In the genomic region with DNA sequence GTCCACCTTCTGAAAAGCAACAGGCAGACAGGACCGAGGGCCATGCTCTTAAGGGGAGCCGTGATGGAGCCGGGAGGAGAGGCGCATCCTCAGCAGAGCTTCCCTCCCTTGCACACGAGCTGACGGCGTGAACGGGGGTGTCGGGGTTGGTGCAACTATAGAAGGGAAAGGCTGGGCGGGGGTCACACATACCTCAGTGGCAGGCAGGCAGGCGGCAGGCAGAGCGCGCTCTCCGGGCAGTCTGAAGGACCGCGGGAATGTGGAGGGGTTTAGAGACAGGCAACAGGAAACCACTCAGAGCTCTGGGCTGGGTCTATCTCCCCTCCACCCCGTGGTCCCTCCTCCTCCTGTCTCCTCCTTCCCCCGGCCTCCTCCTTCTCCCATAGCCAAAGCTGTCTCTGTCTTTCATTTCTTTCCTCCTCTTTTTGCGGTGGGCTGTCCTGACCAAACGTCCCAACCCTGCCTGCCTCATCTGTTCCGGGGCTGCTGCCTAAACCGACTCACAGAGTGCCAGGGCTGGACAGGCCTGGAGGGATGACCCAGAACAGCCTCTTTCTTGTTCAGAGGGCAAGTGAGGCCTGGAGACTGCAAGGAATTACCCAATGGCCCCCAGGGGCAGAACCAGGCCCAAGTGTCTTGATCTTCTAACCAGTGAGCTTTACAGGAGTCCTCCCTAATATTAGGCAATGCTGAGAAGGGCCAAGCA, we compare ENCODE assay signal across 8 cellular contexts. TPM values are rescaled to one million over a fixed set of nuclear protein-coding genes. Genes with fewer than 3 reads are reported as not detected.
DNase-seq lines count a peak whose midpoint lies in the region; ATAC-seq and TF ChIP-seq lines count a peak whose summit lies in the region.

A gene with protein sequence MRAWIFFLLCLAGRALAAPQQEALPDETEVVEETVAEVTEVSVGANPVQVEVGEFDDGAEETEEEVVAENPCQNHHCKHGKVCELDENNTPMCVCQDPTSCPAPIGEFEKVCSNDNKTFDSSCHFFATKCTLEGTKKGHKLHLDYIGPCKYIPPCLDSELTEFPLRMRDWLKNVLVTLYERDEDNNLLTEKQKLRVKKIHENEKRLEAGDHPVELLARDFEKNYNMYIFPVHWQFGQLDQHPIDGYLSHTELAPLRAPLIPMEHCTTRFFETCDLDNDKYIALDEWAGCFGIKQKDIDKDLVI (minus strand): TSS at position 243 of the 706 bp plus-strand sequence. CDS start 10,727 bp downstream, outside the sequence.

- H3K4me3 Mint-ChIP-seq in CD8-positive, alpha-beta T cell: peak within 1 kb of the TSS; percentile 32
- H3K4me3 Mint-ChIP-seq in activated CD8-positive, alpha-beta T cell treated with anti-CD3 and anti-CD28 coated beads for 36 hours: peak within 1 kb of the TSS; percentile 14
- H3K4me3 Mint-ChIP-seq in natural killer cell treated with Interleukin-12 subunit alpha and Interleukin-12 subunit beta and Interleukin-15 and Interleukin-18, amount 100 ng/mL, for 72 hours: peak within 1 kb of the TSS; percentile 63

- no peaks in the 10 kb centered on the region for H3K36me3 Mint-ChIP-seq in CD8-positive, alpha-beta T cell
- no peaks in the 10 kb centered on the region for H3K36me3 Mint-ChIP-seq in activated CD8-positive, alpha-beta T cell treated with anti-CD3 and anti-CD28 coated beads for 36 hours (ENCODE audit: low read depth)
- no peaks in the 10 kb centered on the region for H3K36me3 Mint-ChIP-seq in natural killer cell treated with Interleukin-12 subunit alpha and Interleukin-12 subunit beta and Interleukin-15 and Interleukin-18, amount 100 ng/mL, for 72 hours

- H3K27ac ChIP-seq in CD8-positive, alpha-beta T cell (ENCODE audit: low read depth, low read length): no peak within 1 kb of the TSS

- H3K36me3 ChIP-seq in CD8-positive, alpha-beta T cell (ENCODE audit: insufficient read depth, low read length): no peaks in the 10 kb centered on the region

- H3K27ac Mint-ChIP-seq in CD8-positive, alpha-beta T cell: no peak within 1 kb of the TSS
- H3K27ac Mint-ChIP-seq in activated CD8-positive, alpha-beta T cell treated with anti-CD3 and anti-CD28 coated beads for 36 hours: no peak within 1 kb of the TSS
- peak within 1 kb of the TSS in 1 of 2 donors; percentile 31 for H3K27ac Mint-ChIP-seq in natural killer cell treated with Interleukin-12 subunit alpha and Interleukin-12 subunit beta and Interleukin-15 and Interleukin-18, amount 100 ng/mL, for 72 hours

- intact Hi-C loops in CD8-positive, alpha-beta T cell (cut with DNase I, micrococcal nuclease): no loop called here
- intact Hi-C loops in activated CD8-positive, alpha-beta T cell treated with anti-CD3 and anti-CD28 coated beads for 36 hours (cut with micrococcal nuclease): no loop called here

- no peak for ATAC-seq in CD8-positive, alpha-beta T cell
- peak; percentile 92 for ATAC-seq in GM19463 (IDR thresholded peaks at IDR 0.05; ENCODE audit: unreplicated experiment)
- ATAC-seq in activated CD8-positive, alpha-beta T cell treated with anti-CD3 and anti-CD28 coated beads for 36 hours: peak; percentile 68
- ATAC-seq in natural killer cell treated with Interleukin-12 subunit alpha and Interleukin-12 subunit beta and Interleukin-15 and Interleukin-18, amount 100 ng/mL, for 72 hours: peak; percentile 44 to 61

- H3K9me3 ChIP-seq in CD8-positive, alpha-beta T cell (ENCODE audit: low read length): no peaks in the 10 kb centered on the region

- no peaks in the 10 kb centered on the region for H3K27me3 ChIP-seq in CD8-positive, alpha-beta T cell (ENCODE audit: insufficient read depth, low read length)

- no peak for DNase-seq in CD8-positive, alpha-beta T cell
- DNase-seq in HS-5 (ENCODE audit: low read depth) (peak; percentile 79), foreskin melanocyte (peak; percentile 92), D341Med (ENCODE audit: low spot score) (no peak), NCI-H1436 treated with DMSO at 0.1 percent for 48 hours (lab: John Stamatoyannopoulos, UW) (no peak)
- peak; percentile 9 for DNase-seq in activated CD8-positive, alpha-beta T cell treated with anti-CD3 and anti-CD28 coated beads for 36 hours
- DNase-seq in natural killer cell treated with Interleukin-12 subunit alpha and Interleukin-12 subunit beta and Interleukin-15 and Interleukin-18, amount 100 ng/mL, for 72 hours (ENCODE audit: low spot score): no peak

- H3K9me3 Mint-ChIP-seq in CD8-positive, alpha-beta T cell: no peaks in the 10 kb centered on the region
- no peaks in the 10 kb centered on the region for H3K9me3 Mint-ChIP-seq in activated CD8-positive, alpha-beta T cell treated with anti-CD3 and anti-CD28 coated beads for 36 hours
- no peaks in the 10 kb centered on the region for H3K9me3 Mint-ChIP-seq in natural killer cell treated with Interleukin-12 subunit alpha and Interleukin-12 subunit beta and Interleukin-15 and Interleukin-18, amount 100 ng/mL, for 72 hours

- CTCF ChIA-PET in CD8-positive, alpha-beta T cell (lab: Charles Lee): interaction anchor here (0.8 kb wide), 1 partner anchor 28 kb away, joined by 3 read pairs; no protein-coding TSS in a partner anchor
- CTCF ChIA-PET in activated CD8-positive, alpha-beta T cell treated with anti-CD3 and anti-CD28 coated beads for 36 hours (lab: Charles Lee): interaction anchor here (1.0 to 1.2 kb wide), 2 partner anchors 8 to 28 kb away, joined by 3 read pairs; no protein-coding TSS in a partner anchor

- no peak within 1 kb of the TSS for H3K4me3 ChIP-seq in CD8-positive, alpha-beta T cell (ENCODE audit: low read depth, low read length)

- no peak for TF ChIP-seq CTCF in CD8-positive, alpha-beta T cell (IDR thresholded peaks at IDR 0.05)
- TF ChIP-seq CTCF in activated CD8-positive, alpha-beta T cell treated with anti-CD3 and anti-CD28 coated beads for 36 hours (IDR thresholded peaks at IDR 0.05): no peak

- H3K27me3 Mint-ChIP-seq in CD8-positive, alpha-beta T cell (ENCODE audit: low read depth): peaks cover 44% of the 10 kb centered on the region
- peaks cover 25% of the 10 kb centered on the region for H3K27me3 Mint-ChIP-seq in activated CD8-positive, alpha-beta T cell treated with anti-CD3 and anti-CD28 coated beads for 36 hours
- peaks cover 24 to 45% of the 10 kb centered on the region in 2 donors for H3K27me3 Mint-ChIP-seq in natural killer cell treated with Interleukin-12 subunit alpha and Interleukin-12 subunit beta and Interleukin-15 and Interleukin-18, amount 100 ng/mL, for 72 hours

- H3K4me1 Mint-ChIP-seq in CD8-positive, alpha-beta T cell (ENCODE audit: low read depth): peaks cover 11% of the 10 kb centered on the region
- peaks cover 10% of the 10 kb centered on the region for H3K4me1 Mint-ChIP-seq in activated CD8-positive, alpha-beta T cell treated with anti-CD3 and anti-CD28 coated beads for 36 hours (ENCODE audit: low read depth)
- peaks cover 11 to 14% of the 10 kb centered on the region in 2 donors for H3K4me1 Mint-ChIP-seq in natural killer cell treated with Interleukin-12 subunit alpha and Interleukin-12 subunit beta and Interleukin-15 and Interleukin-18, amount 100 ng/mL, for 72 hours (ENCODE audit: low read depth in 2 of 2)

- POLR2A ChIA-PET in CD8-positive, alpha-beta T cell (lab: Charles Lee): no interaction called here
- POLR2A ChIA-PET in activated CD8-positive, alpha-beta T cell treated with anti-CD3 and anti-CD28 coated beads for 36 hours (lab: Charles Lee): no interaction called here

- H3K4me1 ChIP-seq in CD8-positive, alpha-beta T cell (ENCODE audit: insufficient read depth, low read length): no peaks in the 10 kb centered on the region

RNA-seq across cellular contexts. Expression of the gene that starts here (rescaled TPM):
- total RNA-seq in CD8-positive, alpha-beta T cell: under 1 TPM in 1 of 2 experiments, not detected in 1; 0.39 TPM
- not detected for total RNA-seq in activated CD8-positive, alpha-beta T cell treated with anti-CD3 and anti-CD28 coated beads for 36 hours
- not detected for total RNA-seq in natural killer cell treated with Interleukin-12 subunit alpha and Interleukin-12 subunit beta and Interleukin-15 and Interleukin-18, amount 100 ng/mL, for 72 hours

Comparison
In these comparisons a context has a peak if more than half of its experiments do, and no peak if none do; other contexts are left out.
1. Peak in DNase-seq and ATAC-seq in activated CD8-positive, alpha-beta T cell treated with anti-CD3 and anti-CD28 coated beads for 36 hours; RNA of the gene not detected or under 1 TPM.
2. Peak in ATAC-seq in natural killer cell treated with Interleukin-12 subunit alpha and Interleukin-12 subunit beta and Interleukin-15 and Interleukin-18, amount 100 ng/mL, for 72 hours; RNA of the gene not detected or under 1 TPM.
3. DNase-seq: peak in HS-5 (single experiment) and foreskin melanocyte (single experiment); none in CD8-positive, alpha-beta T cell (0 of 7), natural killer cell treated with Interleukin-12 subunit alpha and Interleukin-12 subunit beta and Interleukin-15 and Interleukin-18, amount 100 ng/mL, for 72 hours (single experiment), D341Med (single experiment) and NCI-H1436 treated with DMSO at 0.1 percent for 48 hours (single experiment).
4. Peak in every context shown above with its lines, with median percentiles within 50 percentile points of each other: H3K4me3 Mint-ChIP-seq.